In the genomic region with DNA sequence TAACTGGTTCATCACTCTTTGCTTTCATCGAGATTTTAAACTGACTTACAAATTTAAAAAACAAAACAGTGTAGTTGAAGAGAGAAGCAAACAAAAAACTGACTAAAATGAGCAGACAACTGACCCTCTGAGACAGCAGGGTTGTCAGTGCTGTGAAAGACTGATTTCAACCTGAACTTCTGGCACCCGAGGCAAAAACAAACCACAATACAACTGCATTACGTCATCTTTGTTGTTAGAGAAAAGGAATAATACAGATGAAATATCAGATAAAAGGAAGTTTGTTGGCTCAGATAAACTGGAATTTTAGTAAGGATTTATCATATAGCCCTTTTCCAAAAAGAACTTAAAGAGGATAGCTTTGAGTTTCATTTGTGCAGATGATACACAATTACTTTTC, we compare ENCODE assay signal across 2 cellular contexts.
TF ChIP-seq lines count a peak whose summit lies in the region.

No MANE protein-coding gene starts in this region.

TF ChIP-seq in HepG2, 621 proteins besides CTCF, POLR2A, EP300 and RAD21:
- no peak for TF ChIP-seq MTA3 (CRISPR knock-in tag; IDR thresholded peaks at IDR 0.05)
- TF ChIP-seq CREB1 (IDR thresholded peaks at IDR 0.05), result peak; percentile 62
- TF ChIP-seq CREB1 (CRISPR knock-in tag; IDR thresholded peaks at IDR 0.05), result no peak
- peak; percentile 98 for TF ChIP-seq ATF7 (IDR thresholded peaks at IDR 0.05)
- TF ChIP-seq ATF7 (CRISPR knock-in tag; IDR thresholded peaks at IDR 0.05), result no peak

TF ChIP-seq in endothelial cell of umbilical vein, 7 proteins besides CTCF, POLR2A, EP300 and RAD21:
- TF ChIP-seq EZH2 (IDR thresholded peaks at IDR 0.05; ENCODE audit: borderline replicate concordance, low read depth, low read length, severe bottlenecking) (no peak), MYC (IDR thresholded peaks at IDR 0.05; ENCODE audit: low read depth, low read length) (no peak), JUN (IDR thresholded peaks at IDR 0.05; ENCODE audit: borderline replicate concordance, insufficient read depth, insufficient read length, low read depth) (no peak), POLR2AphosphoS5 (IDR thresholded peaks at IDR 0.05; ENCODE audit: insufficient read depth, low read depth, low read length) (no peak), FOS (IDR thresholded peaks at IDR 0.05; ENCODE audit: borderline replicate concordance, insufficient read depth, low read length) (no peak), GATA2 (IDR thresholded peaks at IDR 0.05; ENCODE audit: insufficient read depth, insufficient read length, low read depth, low read length) (no peak)
- TF ChIP-seq, protein P1, sequence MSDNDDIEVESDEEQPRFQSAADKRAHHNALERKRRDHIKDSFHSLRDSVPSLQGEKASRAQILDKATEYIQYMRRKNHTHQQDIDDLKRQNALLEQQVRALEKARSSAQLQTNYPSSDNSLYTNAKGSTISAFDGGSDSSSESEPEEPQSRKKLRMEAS (IDR thresholded peaks at IDR 0.05; ENCODE audit: insufficient read depth, insufficient read length), result no peak
